Comparison of ENCODE assay signal across 1 cellular context in the genomic region with DNA sequence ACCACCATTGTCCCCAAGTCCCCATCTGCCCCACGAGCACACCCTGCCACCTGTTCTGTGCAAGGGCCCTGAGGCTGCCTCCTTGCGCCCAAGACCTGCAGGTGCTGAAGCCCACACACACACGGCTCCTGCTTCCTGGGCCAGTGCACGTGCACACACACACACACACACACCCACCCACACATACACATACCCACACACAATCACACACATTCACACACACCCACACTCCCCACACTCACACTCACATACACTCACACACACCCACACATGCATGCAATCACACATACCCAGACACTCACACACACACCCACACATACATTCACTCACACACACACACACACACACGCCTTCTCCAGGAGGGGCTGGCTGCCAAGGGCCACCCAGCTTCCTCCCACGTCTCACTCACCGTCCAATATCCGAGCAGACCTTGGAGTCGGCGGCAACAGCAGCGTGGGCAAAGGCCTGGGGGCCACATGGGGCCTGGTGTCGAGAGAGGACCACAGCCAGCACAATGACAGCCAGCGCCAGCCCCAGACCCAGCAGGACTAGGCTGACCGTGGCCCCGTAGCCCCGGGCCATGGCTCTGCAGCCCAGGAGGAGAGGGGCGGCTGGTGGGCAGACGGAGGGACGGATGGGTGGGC.
TF ChIP-seq lines count a peak whose summit lies in the region.

No MANE protein-coding gene starts in this region.

TF ChIP-seq in HCT116, 20 proteins besides CTCF, POLR2A, EP300 and RAD21:
- TF ChIP-seq TCF7L2 (IDR thresholded peaks at IDR 0.05; ENCODE audit: borderline replicate concordance, extremely low read depth, insufficient read depth, insufficient read length), result no peak
- TF ChIP-seq, protein P1, sequence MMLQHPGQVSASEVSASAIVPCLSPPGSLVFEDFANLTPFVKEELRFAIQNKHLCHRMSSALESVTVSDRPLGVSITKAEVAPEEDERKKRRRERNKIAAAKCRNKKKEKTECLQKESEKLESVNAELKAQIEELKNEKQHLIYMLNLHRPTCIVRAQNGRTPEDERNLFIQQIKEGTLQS (IDR thresholded peaks at IDR 0.05), result no peak
- TF ChIP-seq SIN3A (IDR thresholded peaks at IDR 0.05; ENCODE audit: low read depth), result no peak
- TF ChIP-seq ELF1 (IDR thresholded peaks at IDR 0.05; ENCODE audit: borderline replicate concordance, low read depth), result no peak
- no peak for TF ChIP-seq SP1 (IDR thresholded peaks at IDR 0.05; ENCODE audit: low read depth)
- TF ChIP-seq POLR2AphosphoS5 (IDR thresholded peaks at IDR 0.05; ENCODE audit: low read depth, low read length), result no peak
- no peak for TF ChIP-seq EZH2 (IDR thresholded peaks at IDR 0.05)
- no peak for TF ChIP-seq SRF (IDR thresholded peaks at IDR 0.05; ENCODE audit: low read depth)
- no peak for TF ChIP-seq ZNF274 (IDR thresholded peaks at IDR 0.05; ENCODE audit: low read depth, low read length)
- TF ChIP-seq, protein P2, sequence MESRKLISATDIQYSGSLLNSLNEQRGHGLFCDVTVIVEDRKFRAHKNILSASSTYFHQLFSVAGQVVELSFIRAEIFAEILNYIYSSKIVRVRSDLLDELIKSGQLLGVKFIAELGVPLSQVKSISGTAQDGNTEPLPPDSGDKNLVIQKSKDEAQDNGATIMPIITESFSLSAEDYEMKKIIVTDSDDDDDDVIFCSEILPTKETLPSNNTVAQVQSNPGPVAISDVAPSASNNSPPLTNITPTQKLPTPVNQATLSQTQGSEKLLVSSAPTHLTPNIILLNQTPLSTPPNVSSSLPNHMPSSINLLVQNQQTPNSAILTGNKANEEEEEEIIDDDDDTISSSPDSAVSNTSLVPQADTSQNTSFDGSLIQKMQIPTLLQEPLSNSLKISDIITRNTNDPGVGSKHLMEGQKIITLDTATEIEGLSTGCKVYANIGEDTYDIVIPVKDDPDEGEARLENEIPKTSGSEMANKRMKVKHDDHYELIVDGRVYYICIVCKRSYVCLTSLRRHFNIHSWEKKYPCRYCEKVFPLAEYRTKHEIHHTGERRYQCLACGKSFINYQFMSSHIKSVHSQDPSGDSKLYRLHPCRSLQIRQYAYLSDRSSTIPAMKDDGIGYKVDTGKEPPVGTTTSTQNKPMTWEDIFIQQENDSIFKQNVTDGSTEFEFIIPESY (IDR thresholded peaks at IDR 0.05; ENCODE audit: extremely low read depth, insufficient replicate concordance, low read length), result no peak
- no peak for TF ChIP-seq ZFX (IDR thresholded peaks at IDR 0.05)
- no peak for TF ChIP-seq EGR1 (IDR thresholded peaks at IDR 0.05; ENCODE audit: low read depth)
- TF ChIP-seq CBX3 (IDR thresholded peaks at IDR 0.05; ENCODE audit: low read depth), result no peak
- TF ChIP-seq, protein P3, sequence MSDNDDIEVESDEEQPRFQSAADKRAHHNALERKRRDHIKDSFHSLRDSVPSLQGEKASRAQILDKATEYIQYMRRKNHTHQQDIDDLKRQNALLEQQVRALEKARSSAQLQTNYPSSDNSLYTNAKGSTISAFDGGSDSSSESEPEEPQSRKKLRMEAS (IDR thresholded peaks at IDR 0.05), result no peak
- TF ChIP-seq EZH2phosphoT487 (IDR thresholded peaks at IDR 0.05; ENCODE audit: borderline replicate concordance), result no peak
- no peak for TF ChIP-seq JUND (IDR thresholded peaks at IDR 0.05)
